8 cellular contexts compared by ENCODE assay signal in genomic region chr6:169831450-169832246, GRCh38.
DNase-seq lines count a peak whose midpoint lies in the region; ATAC-seq lines count a peak whose summit lies in the region.

No MANE protein-coding gene starts in this region.

- no peak overlapping the region for H3K4me3 Mint-ChIP-seq in memory B cell

- peaks cover 3% of the 10 kb centered on the region for H3K4me1 Mint-ChIP-seq in memory B cell

- peak overlapping the region; percentile 28 for H3K27ac Mint-ChIP-seq in memory B cell

- ATAC-seq in HG02885 (IDR thresholded peaks at IDR 0.05; ENCODE audit: poor library complexity, unreplicated experiment) (peak; percentile 68), memory B cell (ENCODE audit: low read depth) (peak; percentile 59), GM21526 (IDR thresholded peaks at IDR 0.05; ENCODE audit: low FRiP score, unreplicated experiment) (no peak)

- DNase-seq in GDM1 (lab: John Stamatoyannopoulos, UW) (peak; percentile 50), NCI-H748 (lab: John Stamatoyannopoulos, UW; ENCODE audit: unreplicated experiment) (peak; percentile 91), memory B cell (ENCODE audit: low spot score in 2 of 2) (peak; percentile 45 to 69)
- DNase-seq in activated CD8-positive, alpha-beta memory T cell treated with anti-CD3 and anti-CD28 coated beads for 1 hour (ENCODE audit: extremely low read depth in 1 of 2, low read depth in 1 of 2): peak; percentile 45 to 67
- DNase-seq in effector CD4-positive, alpha-beta T cell: peak; percentile 60
- peak; percentile 35 for DNase-seq in stimulated activated CD8-positive, alpha-beta memory T cell treated with anti-CD3 and anti-CD28 coated beads, Interleukin-12 subunit alpha, Interleukin-12 subunit beta, amount 100 ng/mL, for 24 hours (ENCODE audit: extremely low read depth)

- H3K9me3 Mint-ChIP-seq in memory B cell: peaks cover 3% of the 10 kb centered on the region

- H3K36me3 Mint-ChIP-seq in memory B cell: no peaks in the 10 kb centered on the region

- peaks cover 26% of the 10 kb centered on the region for H3K27me3 Mint-ChIP-seq in memory B cell

Comparison
In these comparisons a context has a peak if more than half of its experiments do, and no peak if none do; other contexts are left out.
1. DNase-seq: peak in every context shown above with its lines; median percentile 91 in NCI-H748; 60 in effector CD4-positive, alpha-beta T cell; 57 in memory B cell; 56 in activated CD8-positive, alpha-beta memory T cell treated with anti-CD3 and anti-CD28 coated beads for 1 hour; 50 in GDM1; 35 in stimulated activated CD8-positive, alpha-beta memory T cell treated with anti-CD3 and anti-CD28 coated beads, Interleukin-12 subunit alpha, Interleukin-12 subunit beta, amount 100 ng/mL, for 24 hours.